ENCODE assay signal across 11 cellular contexts in genomic region chrX:23883737-23884354, GRCh38. TPM values are rescaled to one million over a fixed set of nuclear protein-coding genes. Genes with fewer than 3 reads are reported as not detected.
DNase-seq lines count a peak whose midpoint lies in the region; ATAC-seq and TF ChIP-seq lines count a peak whose summit lies in the region.
"Had no signal": no experiment of that assay in that cellular context is flagged by ENCODE, and none has a peak within 500 bp of the region (broad histone marks: within the 10 kb centered on the region; RNA-seq: fewer than 3 reads in every experiment).

No MANE protein-coding gene starts in this region.

- H3K27me3 ChIP-seq in transverse colon = no peaks in the 10 kb centered on the region

- ATAC-seq in activated naive CD4-positive, alpha-beta T cell treated with anti-CD3 and anti-CD28 coated beads, Interleukin-2, amount 50 U/mL, for 72 hours = peak; percentile 70 to 97
- ATAC-seq in SK-N-SH treated with all-trans-retinoic acid at 6 μM for 48 hours (peak; percentile 94), HG02938 (IDR thresholded peaks at IDR 0.05; ENCODE audit: unreplicated experiment) (no peak)

- H3K4me3 ChIP-seq in fibroblast of villous mesenchyme (ENCODE audit: low read depth, low read length) (no peak overlapping the region), transverse colon (no peak overlapping the region)

- TF ChIP-seq CTCF in fibroblast of villous mesenchyme (IDR thresholded peaks at IDR 0.05; ENCODE audit: insufficient read depth, low read depth, low read length) (no peak), transverse colon (IDR thresholded peaks at IDR 0.05) (no peak)

- DNase-seq in activated naive CD4-positive, alpha-beta T cell treated with anti-CD3 and anti-CD28 coated beads, Interleukin-2, amount 50 U/mL, for 72 hours (ENCODE audit: low spot score in 2 of 2) = no peak
- DNase-seq in activated naive CD4-positive, alpha-beta T cell treated with Interleukin-2 at 50 U/mL for 16 hours = no peak
- DNase-seq in fibroblast of villous mesenchyme (ENCODE audit: low read depth) (peak; percentile 82), transverse colon (no peak), NCI-H82 treated with DMSO at 0.1 percent for 48 hours (lab: John Stamatoyannopoulos, UW; ENCODE audit: unreplicated experiment) (no peak), NCI-H1930 (lab: John Stamatoyannopoulos, UW) (no peak)
- DNase-seq: DND-41; stimulated activated CD4-positive, alpha-beta T cell treated with anti-CD3 and anti-CD28 coated beads, Interleukin-12 subunit alpha, Interleukin-12 subunit beta, amount 100 ng/mL, for 4 hours had no signal

- H3K4me1 ChIP-seq in transverse colon = peaks cover 0 to 20% (median 13%) of the 10 kb centered on the region in 4 donors

- peak overlapping the region in 1 of 2 donors; percentile 24 for H3K27ac Mint-ChIP-seq in activated naive CD4-positive, alpha-beta T cell treated with anti-CD3 and anti-CD28 coated beads, Interleukin-2, amount 50 U/mL, for 72 hours

- no peak for TF ChIP-seq EP300 in transverse colon (IDR thresholded peaks at IDR 0.05; ENCODE audit: low read depth)

- H3K36me3 Mint-ChIP-seq in activated naive CD4-positive, alpha-beta T cell treated with anti-CD3 and anti-CD28 coated beads, Interleukin-2, amount 50 U/mL, for 72 hours = no peaks in the 10 kb centered on the region

- no peaks in the 10 kb centered on the region for H3K9me3 ChIP-seq in transverse colon

- H3K27ac ChIP-seq in transverse colon = peak overlapping the region; percentile 45 to 55 (median 50)

- 0 to 33% methylated on average over 1 to 9 of the region's 9 CpGs for WGBS in transverse colon (ENCODE audit: low coverage in 1 of 2), 2 donors

- H3K9me3 Mint-ChIP-seq in activated naive CD4-positive, alpha-beta T cell treated with anti-CD3 and anti-CD28 coated beads, Interleukin-2, amount 50 U/mL, for 72 hours = no peaks in the 10 kb centered on the region

- intact Hi-C loops in transverse colon (cut with DNase I; ENCODE audit: low total_unique reads) = no loop called here

- in situ Hi-C loops in transverse colon (cut with MboI; ENCODE audit: low pct_ligation_motif_present in 1 of 4, low pct_unique_long_range_greater_than_20kb in 1 of 4, low sequenced_read_pairs in 3 of 4) = loop anchor here in 1 of 4 donors (25.0 kb wide), 1 partner anchor 97 kb away; the partner anchor contains the start of gene SAT1

- TF ChIP-seq POLR2A in transverse colon (IDR thresholded peaks at IDR 0.05) = no peak

- H3K36me3 ChIP-seq in transverse colon = no peaks in the 10 kb centered on the region

TF ChIP-seq in SK-N-SH treated with all-trans-retinoic acid at 6 μM for 48 hours, 23 proteins besides CTCF, POLR2A, EP300 and RAD21:
- no peak for TF ChIP-seq PPARA (CRISPR knock-in tag; IDR thresholded peaks at IDR 0.05; ENCODE audit: borderline replicate concordance)
- TF ChIP-seq ARNTL (CRISPR knock-in tag; IDR thresholded peaks at IDR 0.05; ENCODE audit: borderline replicate concordance, low read depth) = no peak

RNA-seq across cellular contexts. Expression of gene APOO, which starts 23.9 kb away (rescaled TPM):
- total RNA-seq in activated naive CD4-positive, alpha-beta T cell treated with anti-CD3 and anti-CD28 coated beads, Interleukin-2, amount 50 U/mL, for 72 hours = 10 to 100 TPM; 20.6 to 28.4 TPM
- total RNA-seq in fibroblast of villous mesenchyme = 7.4 and 13.0 TPM in 2 replicates
- 10 to 100 TPM in 2 of 4 donors, 1 to 10 TPM in 1, not detected in 1; 10.0 to 24.5 (median 15.6) TPM for total RNA-seq in transverse colon

RNA-seq across cellular contexts. Expression of gene CXorf58, which starts 24.0 kb away (rescaled TPM):
- total RNA-seq in activated naive CD4-positive, alpha-beta T cell treated with anti-CD3 and anti-CD28 coated beads, Interleukin-2, amount 50 U/mL, for 72 hours = under 1 TPM in 1 of 2 donors, not detected in 1; 0.37 TPM
- not detected in 2 replicates for total RNA-seq in fibroblast of villous mesenchyme
- under 1 TPM in 1 of 4 donors, not detected in 3; 0.27 TPM for total RNA-seq in transverse colon
- total RNA-seq: T-helper 2 cell treated with Interferon-gamma antibody and Interleukin-4, amounts not matched to agents 100 ng/mL and 5 ng/mL, for 36 hours had no signal
